8 cellular contexts compared by ENCODE assay signal in the genomic region with DNA sequence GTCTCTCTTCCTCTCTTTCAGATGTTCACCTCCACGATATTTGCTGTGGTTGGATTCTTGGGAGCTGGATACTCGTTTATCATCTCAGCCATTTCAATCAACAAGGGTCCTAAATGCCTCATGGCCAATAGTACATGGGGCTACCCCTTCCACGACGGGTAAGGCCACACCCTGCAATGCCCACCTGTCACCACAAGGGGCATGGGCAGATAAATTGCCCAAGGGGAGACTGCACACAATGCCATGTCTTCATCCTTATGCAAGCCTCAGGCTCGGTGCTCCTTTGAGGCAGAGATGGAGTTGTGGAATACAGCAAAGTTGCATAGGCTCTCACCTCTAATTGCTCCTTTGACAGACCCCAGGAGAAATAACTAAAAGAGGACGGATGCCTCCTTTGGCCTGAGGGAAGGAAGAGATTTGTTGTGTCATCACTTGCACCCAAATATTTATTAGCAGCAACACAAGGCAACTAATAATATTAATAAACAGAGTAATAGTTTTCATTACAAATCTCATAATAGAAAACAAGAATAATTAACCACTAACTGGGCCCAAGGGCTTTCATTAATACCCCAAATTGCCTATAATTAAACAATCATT. TPM values are rescaled to one million over a fixed set of nuclear protein-coding genes. Genes with fewer than 3 reads are reported as not detected.
DNase-seq lines count a peak whose midpoint lies in the region; ATAC-seq and TF ChIP-seq lines count a peak whose summit lies in the region.

No MANE protein-coding gene starts in this region.

- peak overlapping the region; percentile 47 for H2AFZ ChIP-seq in HCT116 (ENCODE audit: low read depth, low read length, poor library complexity, severe bottlenecking)

- H3K4me1 Mint-ChIP-seq in endothelial cell (ENCODE audit: unreplicated experiment): peaks cover 17% of the 10 kb centered on the region

- H3K4me3 ChIP-seq in HCT116 (replicated peaks in 1 of 2; ENCODE audit: low read depth in 1 of 2, low read length in 2 of 2) (no peak overlapping the region), Panc1 (ENCODE audit: low read depth in 2 of 2, low read length in 2 of 2) (no peak overlapping the region), thoracic aorta (no peak overlapping the region)

- RAD21 ChIA-PET in HCT116 (lab: Charles Lee; ENCODE audit: low non-redundant PET in 1 of 2, low total read pairs in 2 of 2, uncharacterized antibody in 2 of 2, unreplicated experiment in 2 of 2): no interaction called here

- H3K36me3 ChIP-seq in HCT116 (ENCODE audit: control insufficient read depth in 1 of 2, insufficient read depth in 2 of 2, low read length in 2 of 2) (no peaks in the 10 kb centered on the region), Panc1 (ENCODE audit: control insufficient read depth, insufficient read depth, low read length) (no peaks in the 10 kb centered on the region), thoracic aorta (no peaks in the 10 kb centered on the region)

- POLR2A ChIA-PET in HCT116 (lab: Charles Lee): no interaction called here
- POLR2A ChIA-PET in Panc1 (lab: Charles Lee): no interaction called here

- TF ChIP-seq CTCF in HCT116 (IDR thresholded peaks at IDR 0.05 in 2 of 3, conservative IDR thresholded peaks at IDR 0.05 in 1 of 3; ENCODE audit: borderline replicate concordance in 1 of 3, insufficient read depth in 1 of 3, low read depth in 2 of 3, low read length in 2 of 3) (peak; percentile 9 to 86 (median 86); a peak in 5 of 6 replicates), Panc1 (IDR thresholded peaks at IDR 0.05) (peak; percentile 54), endothelial cell (IDR thresholded peaks at IDR 0.05; ENCODE audit: unreplicated experiment) (peak; percentile 79), thoracic aorta (IDR thresholded peaks at IDR 0.05) (peak; percentile 27)

- H3K36me3 Mint-ChIP-seq in endothelial cell (ENCODE audit: low read depth, unreplicated experiment): no peaks in the 10 kb centered on the region

- H3K4me1 ChIP-seq in HCT116 (ENCODE audit: control insufficient read depth in 1 of 2, insufficient read depth in 2 of 2, low read length in 2 of 2) (peaks cover 0 to 9% of the 10 kb centered on the region in 2 experiments; a peak in 1 of 4 replicates), Panc1 (ENCODE audit: control insufficient read depth, insufficient read depth, low read length) (0 out of 2 replicates have a peak, but pooled peaks cover 7% of the 10 kb centered on the region), thoracic aorta (ENCODE audit: control insufficient read depth in 1 of 2, low read depth in 2 of 2) (peaks cover 5 to 27% of the 10 kb centered on the region in 2 donors)

- no peak overlapping the region for H3K4me2 ChIP-seq in HCT116 (ENCODE audit: low read length)

- no peak overlapping the region for H3K4me3 Mint-ChIP-seq in endothelial cell (ENCODE audit: unreplicated experiment)

- no peak overlapping the region for H3K27ac Mint-ChIP-seq in endothelial cell (ENCODE audit: unreplicated experiment)

- H3K9me3 Mint-ChIP-seq in endothelial cell (ENCODE audit: unreplicated experiment): no peaks in the 10 kb centered on the region

- H3K9me3 ChIP-seq in HCT116 (ENCODE audit: control insufficient read depth in 1 of 2, insufficient read depth in 1 of 2, low read depth in 1 of 2, low read length in 2 of 2): peaks cover 0 to 3% of the 10 kb centered on the region in 2 experiments; a peak in 1 of 4 replicates
- H3K9me3 ChIP-seq in Panc1 (ENCODE audit: control insufficient read depth, insufficient read depth, low read depth, low read length): peaks cover 7% of the 10 kb centered on the region; the same call in 1 of the 2 replicates
- H3K9me3 ChIP-seq in thoracic aorta: no peaks in the 10 kb centered on the region

- H3K9ac ChIP-seq in HCT116 (ENCODE audit: low read length): no peak overlapping the region

- TF ChIP-seq POLR2A in HCT116 (IDR thresholded peaks at IDR 0.05; ENCODE audit: borderline replicate concordance, extremely low read depth, insufficient read depth, insufficient read length): no peak

- in situ Hi-C loops in Panc1 (cut with HindIII; ENCODE audit: low pct_unique_long_range_greater_than_20kb, low sequenced_read_pairs): no loop called here

- intact Hi-C loops in HCT116 (cut with micrococcal nuclease) (loop anchor here (2.0 kb wide), 1 partner anchor 135 kb away; no protein-coding TSS in a partner anchor), Panc1 (cut with micrococcal nuclease; ENCODE audit: unreplicated experiment) (loop anchor here (2.0 to 10.0 kb wide), 2 partner anchors 367 to 533 kb away; no protein-coding TSS in a partner anchor)

- TF ChIP-seq RAD21 in HCT116 (IDR thresholded peaks at IDR 0.05; ENCODE audit: low read depth): no peak

- no peaks in the 10 kb centered on the region for H3K9me2 ChIP-seq in HCT116 (ENCODE audit: insufficient read depth)

- BruUV-seq in HCT116 (replicated peaks; lab: Mats Ljungman, UMichigan) (no TSS peak), Panc1 (replicated peaks; lab: Mats Ljungman, UMichigan) (no TSS peak)

- DNase-seq in SKM-1 treated with dmso at 0.1 percent for 144 hours (lab: John Stamatoyannopoulos, UW; ENCODE audit: unreplicated experiment) (peak; percentile 9), SKM-1 (lab: John Stamatoyannopoulos, UW; ENCODE audit: unreplicated experiment) (no peak), HCT116 (ENCODE audit: low read depth, low spot score) (peak; percentile 61), Panc1 (ENCODE audit: low read depth, low spot score) (no peak), endothelial cell (ENCODE audit: low spot score) (peak; percentile 43), thoracic aorta (ENCODE audit: low spot score) (no peak), GF-D8 (lab: John Stamatoyannopoulos, UW) (no peak), mesenteric fat pad (ENCODE audit: low spot score) (no peak)

- ATAC-seq in HCT116 (peak; percentile 84), Panc1 (0 out of 2 replicates have a peak, but pooled peaks have one; percentile 28), thoracic aorta (ENCODE audit: insufficient number of reproducible peaks, low FRiP score, low read depth) (no peak)

- H3K27me3 ChIP-seq in HCT116 (ENCODE audit: insufficient read depth, low read length): no peaks in the 10 kb centered on the region
- H3K27me3 ChIP-seq in Panc1 (ENCODE audit: control insufficient read depth, insufficient read depth, low read length): no peaks in the 10 kb centered on the region
- no peaks in the 10 kb centered on the region for H3K27me3 ChIP-seq in thoracic aorta (replicated peaks; ENCODE audit: insufficient read depth)

- H3K27ac ChIP-seq in HCT116 (ENCODE audit: low read depth, low read length): no peak overlapping the region
- H3K27ac ChIP-seq in Panc1 (ENCODE audit: low read length): peak overlapping the region; percentile 84; the same call in 1 of the 2 replicates
- H3K27ac ChIP-seq in thoracic aorta: no peak overlapping the region

- no peaks in the 10 kb centered on the region for H3K79me2 ChIP-seq in HCT116 (ENCODE audit: insufficient read depth, low read length)

- CTCF ChIA-PET in HCT116 (lab: Charles Lee) (interaction anchor here (0.7 to 1.9 kb wide), 4 partner anchors 11 to 533 kb away, joined by 3 to 16 read pairs (median 4); no protein-coding TSS in a partner anchor), Panc1 (lab: Charles Lee) (interaction anchor here (0.8 to 1.0 kb wide), 2 partner anchors 14 to 97 kb away, joined by 3 read pairs; no protein-coding TSS in a partner anchor)

- H4K20me1 ChIP-seq in HCT116 (ENCODE audit: insufficient read depth): no peaks in the 10 kb centered on the region

- H3K27me3 Mint-ChIP-seq in endothelial cell (ENCODE audit: unreplicated experiment): no peaks in the 10 kb centered on the region

TF ChIP-seq in HCT116, 20 proteins besides CTCF, POLR2A, EP300 and RAD21:
- TF ChIP-seq CEBPB (IDR thresholded peaks at IDR 0.05; ENCODE audit: low read depth): no peak
- TF ChIP-seq, protein P1, sequence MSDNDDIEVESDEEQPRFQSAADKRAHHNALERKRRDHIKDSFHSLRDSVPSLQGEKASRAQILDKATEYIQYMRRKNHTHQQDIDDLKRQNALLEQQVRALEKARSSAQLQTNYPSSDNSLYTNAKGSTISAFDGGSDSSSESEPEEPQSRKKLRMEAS (IDR thresholded peaks at IDR 0.05): 0 out of 2 replicates have a peak, but pooled peaks have one; percentile 20
- 0 out of 2 replicates have a peak, but pooled peaks have one; percentile 48 for TF ChIP-seq CBX3 (IDR thresholded peaks at IDR 0.05; ENCODE audit: low read depth)

RNA-seq across cellular contexts. Expression of a gene that starts 13.2 kb away (rescaled TPM):
- total RNA-seq in HCT116 (2021; ENCODE audit: unreplicated experiment) (0.91 TPM), Panc1 (2021; ENCODE audit: unreplicated experiment) (0.46 TPM), endothelial cell (ENCODE audit: unreplicated experiment) (0.67 TPM), thoracic aorta (not detected), mesenteric fat pad (1.7 TPM)
- not detected in 2 replicates for polyA plus RNA-seq in HCT116 (2012)
- polyA plus RNA-seq in Panc1 (2012; ENCODE audit: insufficient read length): not detected

Comparison
In these comparisons a context has a peak if more than half of its experiments do, and no peak if none do; other contexts are left out.
1. DNase-seq: peak in SKM-1 treated with dmso at 0.1 percent for 144 hours (single experiment), HCT116 (single experiment) and endothelial cell (single experiment); none in SKM-1 (single experiment), Panc1 (single experiment), thoracic aorta (single experiment), GF-D8 (single experiment) and mesenteric fat pad (single experiment).
2. CTCF ChIP-seq: peak in every context shown above with its lines; median percentile 86 in HCT116; 79 in endothelial cell; 54 in Panc1; 27 in thoracic aorta.